8 cellular contexts compared by ENCODE assay signal in the genomic region with DNA sequence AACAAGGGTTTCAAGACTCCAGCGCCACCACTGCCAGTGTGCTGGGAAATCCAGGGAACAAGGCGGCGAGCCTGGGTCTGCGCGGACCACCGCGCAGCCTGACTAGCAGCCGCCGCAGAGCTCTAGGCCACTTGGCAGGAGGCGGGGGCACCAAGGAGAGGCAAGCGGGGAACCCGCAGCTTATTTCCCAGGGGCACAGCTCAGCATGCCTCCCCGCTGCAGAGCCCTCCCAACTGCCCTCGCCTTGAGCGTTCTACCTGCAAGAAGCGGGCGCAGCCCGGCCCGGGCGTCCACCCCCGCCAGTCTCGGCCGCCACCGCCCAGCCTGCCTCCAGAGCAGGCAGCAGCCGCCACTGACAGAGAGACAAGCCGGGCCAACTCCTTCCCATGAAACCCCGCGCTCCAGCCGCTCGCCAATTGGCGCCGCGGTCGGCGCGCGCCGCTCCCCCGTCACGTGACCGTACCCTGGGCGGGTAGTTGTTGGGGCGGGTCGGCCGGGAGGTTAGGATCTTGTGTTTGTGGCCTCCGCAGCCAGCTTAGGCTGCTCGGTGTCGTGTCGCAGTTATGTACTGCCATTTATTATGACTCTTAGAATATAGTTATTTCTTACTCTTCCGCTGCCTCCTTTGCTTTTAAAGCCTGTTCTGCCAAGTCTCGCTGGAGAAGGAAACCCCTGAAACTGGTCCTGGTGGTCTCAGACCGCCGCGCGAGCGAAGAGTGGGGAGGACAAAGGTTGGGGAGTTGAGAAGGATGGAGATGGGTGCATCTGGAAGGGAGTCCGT. TPM values are rescaled to one million over a fixed set of nuclear protein-coding genes. Genes with fewer than 3 reads are reported as not detected.
A peak's percentile ranks its signal among the peaks of the same experiment; 100 is the strongest.
DNase-seq lines count a peak whose midpoint lies in the region; ATAC-seq lines count a peak whose summit lies in the region.

A gene with protein sequence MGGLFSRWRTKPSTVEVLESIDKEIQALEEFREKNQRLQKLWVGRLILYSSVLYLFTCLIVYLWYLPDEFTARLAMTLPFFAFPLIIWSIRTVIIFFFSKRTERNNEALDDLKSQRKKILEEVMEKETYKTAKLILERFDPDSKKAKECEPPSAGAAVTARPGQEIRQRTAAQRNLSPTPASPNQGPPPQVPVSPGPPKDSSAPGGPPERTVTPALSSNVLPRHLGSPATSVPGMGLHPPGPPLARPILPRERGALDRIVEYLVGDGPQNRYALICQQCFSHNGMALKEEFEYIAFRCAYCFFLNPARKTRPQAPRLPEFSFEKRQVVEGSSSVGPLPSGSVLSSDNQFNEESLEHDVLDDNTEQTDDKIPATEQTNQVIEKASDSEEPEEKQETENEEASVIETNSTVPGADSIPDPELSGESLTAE (minus strand): TSS at position 365 of the 781 bp plus-strand sequence. CDS start 6,683 bp downstream, outside the sequence.

- H3K4me3 ChIP-seq in NT2/D1 (ENCODE audit: insufficient read length, low read depth) = peak within 1 kb of the TSS; percentile 86
- H3K4me3 ChIP-seq in endocrine pancreas (ENCODE audit: control insufficient read depth, insufficient read depth, low read length) = peak within 1 kb of the TSS; percentile 87
- peak within 1 kb of the TSS; percentile 68 for H3K4me3 ChIP-seq in mesodermal cell (ENCODE audit: extremely low read depth, insufficient read depth, low read length, poor library complexity, severe bottlenecking)

- CTCF ChIA-PET in activated CD8-positive, alpha-beta memory T cell treated with anti-CD3 and anti-CD28 coated beads, Interleukin-2, amount 10 ng/mL, durations not matched to agents 7 days and 5 days (lab: Charles Lee) = interaction anchor here (0.7 to 2.4 kb wide), 3 partner anchors 22 to 95 kb away, joined by 3 to 12 read pairs (median 3); no protein-coding TSS in a partner anchor

- H3K36me3 ChIP-seq in NT2/D1 (ENCODE audit: insufficient read depth, insufficient read length, low read length) = no peaks in the 10 kb centered on the region
- no peaks in the 10 kb centered on the region for H3K36me3 ChIP-seq in endocrine pancreas (ENCODE audit: control insufficient read depth, insufficient read depth, low read length)
- H3K36me3 ChIP-seq in mesodermal cell (ENCODE audit: control insufficient read depth, insufficient read depth, low read length) = no peaks in the 10 kb centered on the region

- peaks cover 25% of the 10 kb centered on the region for H3K4me1 Mint-ChIP-seq in activated CD8-positive, alpha-beta memory T cell treated with anti-CD3 and anti-CD28 coated beads, Interleukin-2, amount 10 ng/mL, durations not matched to agents 7 days and 5 days

- H3K4me3 Mint-ChIP-seq in activated CD8-positive, alpha-beta memory T cell treated with anti-CD3 and anti-CD28 coated beads, Interleukin-2, amount 10 ng/mL, durations not matched to agents 7 days and 5 days = peak within 1 kb of the TSS; percentile 96

- H3K4me1 ChIP-seq in NT2/D1 (ENCODE audit: insufficient read depth, insufficient read length) = no peaks in the 10 kb centered on the region
- peaks cover 10% of the 10 kb centered on the region for H3K4me1 ChIP-seq in endocrine pancreas (ENCODE audit: control insufficient read depth, insufficient read depth, low read length)
- no peaks in the 10 kb centered on the region for H3K4me1 ChIP-seq in mesodermal cell (ENCODE audit: control insufficient read depth, insufficient read depth, low read length, poor library complexity, severe bottlenecking)

- H3K27ac ChIP-seq in mesodermal cell (ENCODE audit: low read depth, low read length, severe bottlenecking) = peak within 1 kb of the TSS; percentile 65

- peak; percentile 92 for ATAC-seq in GM21381 (IDR thresholded peaks at IDR 0.05; ENCODE audit: unreplicated experiment)
- ATAC-seq in activated CD8-positive, alpha-beta memory T cell treated with anti-CD3 and anti-CD28 coated beads, Interleukin-2, amount 10 ng/mL, durations not matched to agents 7 days and 5 days = peak; percentile 95

- peak within 1 kb of the TSS; percentile 85 for H3K27ac Mint-ChIP-seq in activated CD8-positive, alpha-beta memory T cell treated with anti-CD3 and anti-CD28 coated beads, Interleukin-2, amount 10 ng/mL, durations not matched to agents 7 days and 5 days

- WGBS in mesodermal cell (ENCODE audit: insufficient coverage in 2 of 2), 2 experiments = 1 to 4% methylated on average over 11 to 25 of the region's 57 CpGs

- peaks cover 12% of the 10 kb centered on the region for H3K27me3 Mint-ChIP-seq in activated CD8-positive, alpha-beta memory T cell treated with anti-CD3 and anti-CD28 coated beads, Interleukin-2, amount 10 ng/mL, durations not matched to agents 7 days and 5 days

- no peaks in the 10 kb centered on the region for H3K27me3 ChIP-seq in NT2/D1 (ENCODE audit: insufficient read depth, insufficient read length)
- H3K27me3 ChIP-seq in endocrine pancreas (ENCODE audit: control insufficient read depth, insufficient read depth, low read length) = no peaks in the 10 kb centered on the region

- H3K9me3 ChIP-seq in NT2/D1 (ENCODE audit: insufficient read depth, low read length) (peaks cover 5% of the 10 kb centered on the region; the same call in 1 of the 2 replicates), endocrine pancreas (ENCODE audit: control insufficient read depth, low read length) (no peaks in the 10 kb centered on the region), mesodermal cell (ENCODE audit: control insufficient read depth, low read length) (no peaks in the 10 kb centered on the region)

- DNase-seq in COR-L47 (lab: John Stamatoyannopoulos, UW) (peak; percentile 90), HUDEP-2 (lab: John Stamatoyannopoulos, UW; ENCODE audit: unreplicated experiment in 76 of 76) (peak in 75 of 76 experiments; percentile 19 to 96 (median 89)), NT2/D1 (ENCODE audit: low read depth, low spot score) (peak; percentile 83)
- peak; percentile 95 for DNase-seq in activated CD8-positive, alpha-beta memory T cell treated with anti-CD3 and anti-CD28 coated beads, Interleukin-2, amount 10 ng/mL, durations not matched to agents 7 days and 5 days
- peak; percentile 75 to 81 for DNase-seq in stimulated activated CD8-positive, alpha-beta memory T cell treated with anti-CD3 and anti-CD28 coated beads, Interleukin-15, amount 100 ng/mL, for 4 hours (ENCODE audit: low read depth in 2 of 2)

- H3K9ac ChIP-seq in NT2/D1 (ENCODE audit: insufficient read length, low read depth) (peak within 1 kb of the TSS; percentile 91), endocrine pancreas (ENCODE audit: control insufficient read depth, insufficient read depth, low read length) (peak within 1 kb of the TSS; percentile 94)

- H3K9me3 Mint-ChIP-seq in activated CD8-positive, alpha-beta memory T cell treated with anti-CD3 and anti-CD28 coated beads, Interleukin-2, amount 10 ng/mL, durations not matched to agents 7 days and 5 days (ENCODE audit: low read depth) = no peaks in the 10 kb centered on the region

- peaks cover 6% of the 10 kb centered on the region for H3K36me3 Mint-ChIP-seq in activated CD8-positive, alpha-beta memory T cell treated with anti-CD3 and anti-CD28 coated beads, Interleukin-2, amount 10 ng/mL, durations not matched to agents 7 days and 5 days

RNA-seq across cellular contexts. Expression of the gene that starts here (rescaled TPM):
- total RNA-seq in activated CD8-positive, alpha-beta memory T cell treated with anti-CD3 and anti-CD28 coated beads, Interleukin-2, amount 10 ng/mL, durations not matched to agents 7 days and 5 days = 10 to 100 TPM; 34.1 to 38.2 TPM
- 21.8 TPM for polyA plus RNA-seq in mesodermal cell (2013, experiment 1 of 2)
- polyA plus RNA-seq in mesodermal cell (2013, experiment 2 of 2) = 20.6 TPM

Comparison
In these comparisons a context has a peak if more than half of its experiments do, and no peak if none do; other contexts are left out.
1. Peak in every context shown above with its lines: DNase-seq, ATAC-seq, H3K4me3 ChIP-seq and H3K27ac ChIP-seq.